In the genomic region with DNA sequence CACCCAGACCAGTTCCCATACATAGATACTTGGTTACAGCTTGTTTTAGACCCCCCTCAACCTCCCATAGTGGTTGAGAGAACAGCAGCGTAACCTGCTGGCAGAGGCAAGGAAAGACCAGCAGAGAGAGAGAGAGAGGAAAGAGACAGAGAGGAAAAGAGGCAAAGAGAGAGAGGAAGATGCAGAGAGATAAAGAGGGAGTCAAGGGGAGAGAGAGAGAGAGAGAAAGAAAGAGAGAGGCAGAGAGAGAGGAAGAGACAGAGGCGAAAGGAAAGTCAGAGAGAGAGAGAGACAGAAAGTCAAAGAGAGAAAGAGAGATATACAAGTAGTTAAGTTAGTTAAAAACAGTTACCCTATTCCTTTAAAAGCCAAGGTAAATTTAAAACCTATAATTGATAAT, we compare ENCODE assay signal across 1 cellular context.
A peak's percentile ranks its signal among the peaks of the same experiment; 100 is the strongest.
TF ChIP-seq lines count a peak whose summit lies in the region.

No MANE protein-coding gene starts in this region.

TF ChIP-seq in K562, 482 proteins besides CTCF, POLR2A, EP300 and RAD21 (continued from another document):
- TF ChIP-seq, protein P1, sequence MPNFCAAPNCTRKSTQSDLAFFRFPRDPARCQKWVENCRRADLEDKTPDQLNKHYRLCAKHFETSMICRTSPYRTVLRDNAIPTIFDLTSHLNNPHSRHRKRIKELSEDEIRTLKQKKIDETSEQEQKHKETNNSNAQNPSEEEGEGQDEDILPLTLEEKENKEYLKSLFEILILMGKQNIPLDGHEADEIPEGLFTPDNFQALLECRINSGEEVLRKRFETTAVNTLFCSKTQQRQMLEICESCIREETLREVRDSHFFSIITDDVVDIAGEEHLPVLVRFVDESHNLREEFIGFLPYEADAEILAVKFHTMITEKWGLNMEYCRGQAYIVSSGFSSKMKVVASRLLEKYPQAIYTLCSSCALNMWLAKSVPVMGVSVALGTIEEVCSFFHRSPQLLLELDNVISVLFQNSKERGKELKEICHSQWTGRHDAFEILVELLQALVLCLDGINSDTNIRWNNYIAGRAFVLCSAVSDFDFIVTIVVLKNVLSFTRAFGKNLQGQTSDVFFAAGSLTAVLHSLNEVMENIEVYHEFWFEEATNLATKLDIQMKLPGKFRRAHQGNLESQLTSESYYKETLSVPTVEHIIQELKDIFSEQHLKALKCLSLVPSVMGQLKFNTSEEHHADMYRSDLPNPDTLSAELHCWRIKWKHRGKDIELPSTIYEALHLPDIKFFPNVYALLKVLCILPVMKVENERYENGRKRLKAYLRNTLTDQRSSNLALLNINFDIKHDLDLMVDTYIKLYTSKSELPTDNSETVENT (CRISPR knock-in tag; IDR thresholded peaks at IDR 0.05) = no peak
- peak; percentile 57; the same call in 1 of the 2 replicates for TF ChIP-seq EHMT2 (IDR thresholded peaks at IDR 0.05)
- TF ChIP-seq NEUROD1 (IDR thresholded peaks at IDR 0.05; ENCODE audit: borderline replicate concordance, low read depth, low read length, partially characterized antibody) = no peak
- TF ChIP-seq LARP7 (IDR thresholded peaks at IDR 0.05) = 0 out of 2 replicates have a peak, but pooled peaks have one; percentile 73
- peak; percentile 24; the same call in 1 of the 2 replicates for TF ChIP-seq BCOR (IDR thresholded peaks at IDR 0.05)
- TF ChIP-seq BRCA1 (IDR thresholded peaks at IDR 0.05) = no peak
- TF ChIP-seq BRCA1 (CRISPR knock-in tag; IDR thresholded peaks at IDR 0.05) = no peak
- no peak for TF ChIP-seq FOXA3 (CRISPR knock-in tag; conservative IDR thresholded peaks at IDR 0.05 in 1 of 2, IDR thresholded peaks at IDR 0.05 in 1 of 2)
- TF ChIP-seq HDAC1 (IDR thresholded peaks at IDR 0.05) = peak in 1 of 2 experiments; percentile 30; a peak in 1 of 4 replicates
- TF ChIP-seq, protein P2, sequence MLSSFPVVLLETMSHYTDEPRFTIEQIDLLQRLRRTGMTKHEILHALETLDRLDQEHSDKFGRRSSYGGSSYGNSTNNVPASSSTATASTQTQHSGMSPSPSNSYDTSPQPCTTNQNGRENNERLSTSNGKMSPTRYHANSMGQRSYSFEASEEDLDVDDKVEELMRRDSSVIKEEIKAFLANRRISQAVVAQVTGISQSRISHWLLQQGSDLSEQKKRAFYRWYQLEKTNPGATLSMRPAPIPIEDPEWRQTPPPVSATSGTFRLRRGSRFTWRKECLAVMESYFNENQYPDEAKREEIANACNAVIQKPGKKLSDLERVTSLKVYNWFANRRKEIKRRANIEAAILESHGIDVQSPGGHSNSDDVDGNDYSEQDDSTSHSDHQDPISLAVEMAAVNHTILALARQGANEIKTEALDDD (IDR thresholded peaks at IDR 0.05) = no peak
- TF ChIP-seq HIVEP1 (CRISPR knock-in tag; IDR thresholded peaks at IDR 0.05) = no peak
- TF ChIP-seq CBFA2T2 (conservative IDR thresholded peaks at IDR 0.05) = no peak
- TF ChIP-seq, protein P3, sequence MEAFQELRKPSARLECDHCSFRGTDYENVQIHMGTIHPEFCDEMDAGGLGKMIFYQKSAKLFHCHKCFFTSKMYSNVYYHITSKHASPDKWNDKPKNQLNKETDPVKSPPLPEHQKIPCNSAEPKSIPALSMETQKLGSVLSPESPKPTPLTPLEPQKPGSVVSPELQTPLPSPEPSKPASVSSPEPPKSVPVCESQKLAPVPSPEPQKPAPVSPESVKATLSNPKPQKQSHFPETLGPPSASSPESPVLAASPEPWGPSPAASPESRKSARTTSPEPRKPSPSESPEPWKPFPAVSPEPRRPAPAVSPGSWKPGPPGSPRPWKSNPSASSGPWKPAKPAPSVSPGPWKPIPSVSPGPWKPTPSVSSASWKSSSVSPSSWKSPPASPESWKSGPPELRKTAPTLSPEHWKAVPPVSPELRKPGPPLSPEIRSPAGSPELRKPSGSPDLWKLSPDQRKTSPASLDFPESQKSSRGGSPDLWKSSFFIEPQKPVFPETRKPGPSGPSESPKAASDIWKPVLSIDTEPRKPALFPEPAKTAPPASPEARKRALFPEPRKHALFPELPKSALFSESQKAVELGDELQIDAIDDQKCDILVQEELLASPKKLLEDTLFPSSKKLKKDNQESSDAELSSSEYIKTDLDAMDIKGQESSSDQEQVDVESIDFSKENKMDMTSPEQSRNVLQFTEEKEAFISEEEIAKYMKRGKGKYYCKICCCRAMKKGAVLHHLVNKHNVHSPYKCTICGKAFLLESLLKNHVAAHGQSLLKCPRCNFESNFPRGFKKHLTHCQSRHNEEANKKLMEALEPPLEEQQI (IDR thresholded peaks at IDR 0.05) = no peak
- TF ChIP-seq PTRF (tag; IDR thresholded peaks at IDR 0.05) = no peak
- no peak for TF ChIP-seq ZNF24 (IDR thresholded peaks at IDR 0.05)
- TF ChIP-seq, protein P4, sequence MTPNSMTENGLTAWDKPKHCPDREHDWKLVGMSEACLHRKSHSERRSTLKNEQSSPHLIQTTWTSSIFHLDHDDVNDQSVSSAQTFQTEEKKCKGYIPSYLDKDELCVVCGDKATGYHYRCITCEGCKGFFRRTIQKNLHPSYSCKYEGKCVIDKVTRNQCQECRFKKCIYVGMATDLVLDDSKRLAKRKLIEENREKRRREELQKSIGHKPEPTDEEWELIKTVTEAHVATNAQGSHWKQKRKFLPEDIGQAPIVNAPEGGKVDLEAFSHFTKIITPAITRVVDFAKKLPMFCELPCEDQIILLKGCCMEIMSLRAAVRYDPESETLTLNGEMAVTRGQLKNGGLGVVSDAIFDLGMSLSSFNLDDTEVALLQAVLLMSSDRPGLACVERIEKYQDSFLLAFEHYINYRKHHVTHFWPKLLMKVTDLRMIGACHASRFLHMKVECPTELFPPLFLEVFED (CRISPR knock-in tag; conservative IDR thresholded peaks at IDR 0.05) = no peak
- no peak for TF ChIP-seq MBD2 (IDR thresholded peaks at IDR 0.05; ENCODE audit: borderline replicate concordance, low read depth)
- TF ChIP-seq SREBF2 (CRISPR knock-in tag; IDR thresholded peaks at IDR 0.05) = no peak
